In the genomic region with DNA sequence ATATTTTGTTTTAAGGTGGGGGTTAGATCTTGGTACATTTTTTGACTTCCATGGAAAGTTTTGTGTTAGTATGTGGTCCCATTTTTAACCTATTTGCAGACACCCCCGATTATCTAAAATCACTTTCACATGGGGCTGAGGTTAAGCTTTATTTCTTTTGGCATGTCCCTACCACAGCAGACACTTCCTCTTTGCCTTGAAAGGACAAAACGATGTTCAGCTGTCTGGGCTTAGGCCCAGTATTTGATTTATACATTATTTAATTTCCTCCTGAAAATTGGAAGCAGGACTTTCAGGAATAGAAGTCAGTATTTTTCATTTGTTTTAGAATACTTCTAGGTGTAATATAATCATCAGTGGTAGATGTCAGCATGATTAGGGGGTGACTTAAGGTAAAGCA, we compare ENCODE assay signal across 25 cellular contexts.
DNase-seq lines count a peak whose midpoint lies in the region; ATAC-seq and TF ChIP-seq lines count a peak whose summit lies in the region.
"Had no signal": no experiment of that assay in that cellular context is flagged by ENCODE, and none has a peak within 500 bp of the region (broad histone marks: within the 10 kb centered on the region; RNA-seq: fewer than 3 reads in every experiment).

No MANE protein-coding gene starts in this region.

- TF ChIP-seq EP300 in esophagus muscularis mucosa (IDR thresholded peaks at IDR 0.05): no peak

- TF ChIP-seq POLR2A in esophagus muscularis mucosa (IDR thresholded peaks at IDR 0.05; ENCODE audit: low read depth): no peak

- no peak overlapping the region for H3K27ac Mint-ChIP-seq in stimulated activated naive B cell treated with anti-CD40 and anti-IgM and Interleukin-4, amounts not matched to agents 10 μg/mL and 1 μg/mL and 100 μg/mL, for 72 hours
- H3K27ac Mint-ChIP-seq: endodermal cell had no signal

- ATAC-seq in SK-N-SH treated with all-trans-retinoic acid at 6 μM for 48 hours: peak; percentile 90
- no peak for ATAC-seq in stimulated activated naive B cell treated with anti-CD40 and anti-IgM and Interleukin-4, amounts not matched to agents 10 μg/mL and 1 μg/mL and 100 μg/mL, for 72 hours (replicated peaks)
- ATAC-seq in left lung: no peak
- ATAC-seq: HCT116 had no signal

- no peaks in the 10 kb centered on the region for H3K36me3 ChIP-seq in esophagus muscularis mucosa
- H3K36me3 ChIP-seq in left lung: no peaks in the 10 kb centered on the region
- H3K36me3 ChIP-seq: BLaER1, left ventricle myocardium inferior, pancreas, SJSA1 had no signal

- H3K9me3 ChIP-seq in esophagus muscularis mucosa: peaks cover 0 to 6% (median 0%) of the 10 kb centered on the region in 4 donors
- H3K9me3 ChIP-seq in left lung: no peaks in the 10 kb centered on the region
- H3K9me3 ChIP-seq: BLaER1, pancreas, SJSA1 had no signal

- in situ Hi-C loops in KBM-7 (cut with MboI; ENCODE audit: low pct_unique_long_range_greater_than_20kb, low sequenced_read_pairs): no loop called here

- H3K4me3 Mint-ChIP-seq in stimulated activated naive B cell treated with anti-CD40 and anti-IgM and Interleukin-4, amounts not matched to agents 10 μg/mL and 1 μg/mL and 100 μg/mL, for 72 hours: no peak overlapping the region
- H3K4me3 Mint-ChIP-seq: endodermal cell had no signal

- no peak for TF ChIP-seq CTCF in esophagus muscularis mucosa (IDR thresholded peaks at IDR 0.05)
- TF ChIP-seq CTCF in left lung (IDR thresholded peaks at IDR 0.05): no peak

- DNase-seq in KBM-7: peak; percentile 22
- no peak for DNase-seq in esophagus muscularis mucosa (ENCODE audit: extremely low spot score)
- DNase-seq in pulmonary artery endothelial cell (ENCODE audit: low read depth, low spot score): peak; percentile 11
- no peak for DNase-seq in T-helper 1 cell
- no peak for DNase-seq in stimulated activated naive B cell treated with anti-CD40 and anti-IgM and Interleukin-4, amounts not matched to agents 10 μg/mL and 1 μg/mL and 100 μg/mL, for 72 hours
- no peak for DNase-seq in posterior cingulate gyrus
- DNase-seq in left lung: no peak
- DNase-seq: activated CD4-positive, alpha-beta T cell treated with anti-CD3 and anti-CD28 coated beads for 48 hours; activated CD8-positive, alpha-beta memory T cell treated with anti-CD3 and anti-CD28 coated beads, Interleukin-2, amount 50 U/mL, for 4 hours; activated effector memory CD4-positive, alpha-beta T cell treated with anti-CD3 and anti-CD28 coated beads, Interleukin-2, amount 50 U/mL, for 16 hours; cerebellar nuclear complex; endodermal cell; left ventricle myocardium inferior; NCI-H1105 treated with DMSO at 0.1 percent for 48 hours; NCI-H2107; NCI-H524 treated with DMSO at 0.1 percent for 48 hours; pancreas; PC-9; stimulated activated CD4-positive, alpha-beta T cell treated with anti-CD3 and anti-CD28 coated beads, Interleukin-2, amount 100 ng/mL, for 48 hours; T1000 had no signal

- peaks cover 4% of the 10 kb centered on the region in 2 donors for H3K9me3 Mint-ChIP-seq in stimulated activated naive B cell treated with anti-CD40 and anti-IgM and Interleukin-4, amounts not matched to agents 10 μg/mL and 1 μg/mL and 100 μg/mL, for 72 hours
- H3K9me3 Mint-ChIP-seq: endodermal cell had no signal

- H3K4me1 ChIP-seq in esophagus muscularis mucosa (peaks cover 4 to 26% (median 21%) of the 10 kb centered on the region in 4 donors), left lung (peaks cover 0 to 4% of the 10 kb centered on the region in 2 donors)
- H3K4me1 ChIP-seq: BLaER1, pancreas, SJSA1 had no signal

- H3K27me3 Mint-ChIP-seq in stimulated activated naive B cell treated with anti-CD40 and anti-IgM and Interleukin-4, amounts not matched to agents 10 μg/mL and 1 μg/mL and 100 μg/mL, for 72 hours: no peaks in the 10 kb centered on the region

- intact Hi-C loops in esophagus muscularis mucosa (cut with DNase I) (no loop called here), posterior cingulate gyrus (cut with DNase I) (no loop called here), left lung (cut with DNase I) (no loop called here)

- WGBS in esophagus muscularis mucosa: 0% methylated on average over 2 of the region's 2 CpGs

- H3K4me3 ChIP-seq in esophagus muscularis mucosa: no peak overlapping the region
- H3K4me3 ChIP-seq in left lung: no peak overlapping the region
- H3K4me3 ChIP-seq: BLaER1, left ventricle myocardium inferior, pancreas, PC-9, SJSA1 had no signal

- peak overlapping the region; percentile 2 to 58 (median 42) for H3K27ac ChIP-seq in esophagus muscularis mucosa (replicated peaks in 1 of 4)
- no peak overlapping the region for H3K27ac ChIP-seq in left lung
- H3K27ac ChIP-seq: BLaER1, HL-60, pancreas, PC-9, SJSA1 had no signal

- H3K27me3 ChIP-seq in esophagus muscularis mucosa (no peaks in the 10 kb centered on the region), left lung (no peaks in the 10 kb centered on the region)
- H3K27me3 ChIP-seq: BLaER1, pancreas, SJSA1 had no signal

- peaks cover 6 to 15% of the 10 kb centered on the region in 2 donors for H3K36me3 Mint-ChIP-seq in stimulated activated naive B cell treated with anti-CD40 and anti-IgM and Interleukin-4, amounts not matched to agents 10 μg/mL and 1 μg/mL and 100 μg/mL, for 72 hours

- peaks cover 11 to 21% of the 10 kb centered on the region in 2 donors for H3K4me1 Mint-ChIP-seq in stimulated activated naive B cell treated with anti-CD40 and anti-IgM and Interleukin-4, amounts not matched to agents 10 μg/mL and 1 μg/mL and 100 μg/mL, for 72 hours
- H3K4me1 Mint-ChIP-seq: endodermal cell had no signal

TF ChIP-seq in SK-N-SH treated with all-trans-retinoic acid at 6 μM for 48 hours, 23 proteins besides CTCF, POLR2A, EP300 and RAD21:
- TF ChIP-seq TOX (CRISPR knock-in tag; IDR thresholded peaks at IDR 0.05; ENCODE audit: borderline replicate concordance) (no peak), ZNF70 (CRISPR knock-in tag; IDR thresholded peaks at IDR 0.05) (peak; percentile 13; the same call in 1 of the 2 replicates), BACH2 (CRISPR knock-in tag; IDR thresholded peaks at IDR 0.05; ENCODE audit: borderline replicate concordance) (no peak), TCF4 (CRISPR knock-in tag; IDR thresholded peaks at IDR 0.05; ENCODE audit: borderline replicate concordance) (no peak), ARNTL (CRISPR knock-in tag; IDR thresholded peaks at IDR 0.05; ENCODE audit: borderline replicate concordance, low read depth) (no peak), OSR1 (CRISPR knock-in tag; IDR thresholded peaks at IDR 0.05) (no peak), ESRRG (CRISPR knock-in tag; IDR thresholded peaks at IDR 0.05) (no peak), ISL1 (CRISPR knock-in tag; IDR thresholded peaks at IDR 0.05) (peak; percentile 55), ZNF565 (CRISPR knock-in tag; conservative IDR thresholded peaks at IDR 0.05; ENCODE audit: low read depth) (no peak), CSDC2 (CRISPR knock-in tag; IDR thresholded peaks at IDR 0.05) (no peak)
- TF ChIP-seq, protein P1, sequence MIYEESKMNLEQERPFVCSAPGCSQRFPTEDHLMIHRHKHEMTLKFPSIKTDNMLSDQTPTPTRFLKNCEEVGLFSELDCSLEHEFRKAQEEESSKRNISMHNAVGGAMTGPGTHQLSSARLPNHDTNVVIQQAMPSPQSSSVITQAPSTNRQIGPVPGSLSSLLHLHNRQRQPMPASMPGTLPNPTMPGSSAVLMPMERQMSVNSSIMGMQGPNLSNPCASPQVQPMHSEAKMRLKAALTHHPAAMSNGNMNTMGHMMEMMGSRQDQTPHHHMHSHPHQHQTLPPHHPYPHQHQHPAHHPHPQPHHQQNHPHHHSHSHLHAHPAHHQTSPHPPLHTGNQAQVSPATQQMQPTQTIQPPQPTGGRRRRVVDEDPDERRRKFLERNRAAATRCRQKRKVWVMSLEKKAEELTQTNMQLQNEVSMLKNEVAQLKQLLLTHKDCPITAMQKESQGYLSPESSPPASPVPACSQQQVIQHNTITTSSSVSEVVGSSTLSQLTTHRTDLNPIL (CRISPR knock-in tag; IDR thresholded peaks at IDR 0.05; ENCODE audit: low read depth): no peak
- TF ChIP-seq, protein P2, sequence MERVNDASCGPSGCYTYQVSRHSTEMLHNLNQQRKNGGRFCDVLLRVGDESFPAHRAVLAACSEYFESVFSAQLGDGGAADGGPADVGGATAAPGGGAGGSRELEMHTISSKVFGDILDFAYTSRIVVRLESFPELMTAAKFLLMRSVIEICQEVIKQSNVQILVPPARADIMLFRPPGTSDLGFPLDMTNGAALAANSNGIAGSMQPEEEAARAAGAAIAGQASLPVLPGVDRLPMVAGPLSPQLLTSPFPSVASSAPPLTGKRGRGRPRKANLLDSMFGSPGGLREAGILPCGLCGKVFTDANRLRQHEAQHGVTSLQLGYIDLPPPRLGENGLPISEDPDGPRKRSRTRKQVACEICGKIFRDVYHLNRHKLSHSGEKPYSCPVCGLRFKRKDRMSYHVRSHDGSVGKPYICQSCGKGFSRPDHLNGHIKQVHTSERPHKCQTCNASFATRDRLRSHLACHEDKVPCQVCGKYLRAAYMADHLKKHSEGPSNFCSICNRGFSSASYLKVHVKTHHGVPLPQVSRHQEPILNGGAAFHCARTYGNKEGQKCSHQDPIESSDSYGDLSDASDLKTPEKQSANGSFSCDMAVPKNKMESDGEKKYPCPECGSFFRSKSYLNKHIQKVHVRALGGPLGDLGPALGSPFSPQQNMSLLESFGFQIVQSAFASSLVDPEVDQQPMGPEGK (CRISPR knock-in tag; IDR thresholded peaks at IDR 0.05; ENCODE audit: borderline replicate concordance): no peak

Comparison
In these comparisons a context has a peak if more than half of its experiments do, and no peak if none do; other contexts are left out.
1. DNase-seq: peak in KBM-7 (single experiment) and pulmonary artery endothelial cell (single experiment); none in esophagus muscularis mucosa (single experiment), T-helper 1 cell (0 of 5), stimulated activated naive B cell treated with anti-CD40 and anti-IgM and Interleukin-4, amounts not matched to agents 10 μg/mL and 1 μg/mL and 100 μg/mL, for 72 hours (single experiment), posterior cingulate gyrus (0 of 10) and left lung (0 of 2).
2. H3K27ac ChIP-seq: peak in esophagus muscularis mucosa (4 of 4); none in left lung (0 of 2).